Comparison of ENCODE assay signal across 12 cellular contexts in genomic region chr1:51044834-51045233, GRCh38. TPM values are rescaled to one million over a fixed set of nuclear protein-coding genes. Genes with fewer than 3 reads are reported as not detected.
DNase-seq lines count a peak whose midpoint lies in the region; ATAC-seq and TF ChIP-seq lines count a peak whose summit lies in the region.
"Had no signal": no experiment of that assay in that cellular context is flagged by ENCODE, and none has a peak within 500 bp of the region (broad histone marks: within the 10 kb centered on the region; RNA-seq: fewer than 3 reads in every experiment).

No MANE protein-coding gene starts in this region.

- peak; percentile 62 for DNase-seq in DMS53 (lab: John Stamatoyannopoulos, UW)
- peak; percentile 10 for DNase-seq in HFFc6
- no peak for DNase-seq in DMS114 treated with DMSO at 0.1 percent for 48 hours (lab: John Stamatoyannopoulos, UW; ENCODE audit: unreplicated experiment)
- DNase-seq in kidney glomerular epithelial cell (lab: John Stamatoyannopoulos, UW), result no peak
- no peak for DNase-seq in NOMO-1 (lab: John Stamatoyannopoulos, UW; ENCODE audit: unreplicated experiment in 2 of 2)
- no peak for DNase-seq in stimulated activated naive B cell treated with anti-CD40 and anti-IgM and Interleukin-4, amounts not matched to agents 10 μg/mL and 1 μg/mL and 100 μg/mL, for 72 hours
- DNase-seq: activated gamma-delta T cell treated with Interleukin-2 at 50 U/mL for 16 hours had no signal

- no peaks in the 10 kb centered on the region for H3K9me3 Mint-ChIP-seq in HFFc6
- peaks cover 0 to 10% of the 10 kb centered on the region in 2 donors for H3K9me3 Mint-ChIP-seq in stimulated activated naive B cell treated with anti-CD40 and anti-IgM and Interleukin-4, amounts not matched to agents 10 μg/mL and 1 μg/mL and 100 μg/mL, for 72 hours

- TF ChIP-seq CTCF in HFFc6 (IDR thresholded peaks at IDR 0.05), result peak; percentile 70
- peak; percentile 67 for TF ChIP-seq CTCF in VCaP (conservative IDR thresholded peaks at IDR 0.05)
- TF ChIP-seq CTCF in liver (IDR thresholded peaks at IDR 0.05; ENCODE audit: low read depth, low read length, missing input control), result peak; percentile 45

- no peak for ATAC-seq in stimulated activated naive B cell treated with anti-CD40 and anti-IgM and Interleukin-4, amounts not matched to agents 10 μg/mL and 1 μg/mL and 100 μg/mL, for 72 hours (replicated peaks)
- ATAC-seq: naive thymus-derived CD4-positive, alpha-beta T cell had no signal

- no peak overlapping the region for H3K4me3 Mint-ChIP-seq in HFFc6
- H3K4me3 Mint-ChIP-seq in stimulated activated naive B cell treated with anti-CD40 and anti-IgM and Interleukin-4, amounts not matched to agents 10 μg/mL and 1 μg/mL and 100 μg/mL, for 72 hours, result no peak overlapping the region
- H3K4me3 Mint-ChIP-seq: naive thymus-derived CD4-positive, alpha-beta T cell had no signal

- no peak overlapping the region for H3K27ac Mint-ChIP-seq in HFFc6
- no peak overlapping the region for H3K27ac Mint-ChIP-seq in stimulated activated naive B cell treated with anti-CD40 and anti-IgM and Interleukin-4, amounts not matched to agents 10 μg/mL and 1 μg/mL and 100 μg/mL, for 72 hours
- H3K27ac Mint-ChIP-seq: naive thymus-derived CD4-positive, alpha-beta T cell had no signal

- peak; percentile 78 to 80 for TF ChIP-seq RAD21 in liver (IDR thresholded peaks at IDR 0.05)

- no peaks in the 10 kb centered on the region for H3K27me3 ChIP-seq in liver (ENCODE audit: control insufficient read depth in 4 of 4, insufficient read depth in 4 of 4, low read length in 3 of 4)

- no peaks in the 10 kb centered on the region for H3K4me1 ChIP-seq in liver (ENCODE audit: control insufficient read depth in 4 of 4, insufficient read depth in 4 of 4, low read length in 3 of 4)

- H3K36me3 ChIP-seq in liver (ENCODE audit: control insufficient read depth in 4 of 4, insufficient read depth in 3 of 4, low read depth in 1 of 4, low read length in 3 of 4), result no peaks in the 10 kb centered on the region

- 27% methylated on average over 4 of the region's 4 CpGs for WGBS in liver

- no peaks in the 10 kb centered on the region for H3K4me1 Mint-ChIP-seq in HFFc6 (ENCODE audit: low read depth)
- H3K4me1 Mint-ChIP-seq in stimulated activated naive B cell treated with anti-CD40 and anti-IgM and Interleukin-4, amounts not matched to agents 10 μg/mL and 1 μg/mL and 100 μg/mL, for 72 hours, result no peaks in the 10 kb centered on the region
- H3K4me1 Mint-ChIP-seq: naive thymus-derived CD4-positive, alpha-beta T cell had no signal

- no peaks in the 10 kb centered on the region; the same call in 1 of the 2 replicates for H3K27me3 Mint-ChIP-seq in HFFc6 (ENCODE audit: insufficient read depth)
- H3K27me3 Mint-ChIP-seq in stimulated activated naive B cell treated with anti-CD40 and anti-IgM and Interleukin-4, amounts not matched to agents 10 μg/mL and 1 μg/mL and 100 μg/mL, for 72 hours, result peaks cover 16 to 43% of the 10 kb centered on the region in 2 donors

- no peaks in the 10 kb centered on the region for H3K9me3 ChIP-seq in liver (ENCODE audit: control insufficient read depth in 4 of 4, low read length in 3 of 4)

- no peak overlapping the region for H3K4me3 ChIP-seq in liver (ENCODE audit: low read depth in 1 of 3, low read length in 3 of 3)

- H3K27ac ChIP-seq in VCaP (no peak overlapping the region), liver (ENCODE audit: low read depth in 1 of 2, low read length in 2 of 2) (no peak overlapping the region)
- H3K27ac ChIP-seq: KMS-11 had no signal

- H3K36me3 Mint-ChIP-seq in HFFc6 (ENCODE audit: low read depth), result no peaks in the 10 kb centered on the region
- H3K36me3 Mint-ChIP-seq in stimulated activated naive B cell treated with anti-CD40 and anti-IgM and Interleukin-4, amounts not matched to agents 10 μg/mL and 1 μg/mL and 100 μg/mL, for 72 hours, result peaks cover 0 to 3% of the 10 kb centered on the region in 2 donors

- H3K9ac ChIP-seq in liver (ENCODE audit: low read depth in 1 of 2, low read length in 2 of 2), result no peak overlapping the region
- H3K9ac ChIP-seq: KMS-11 had no signal

TF ChIP-seq in liver, 16 proteins besides CTCF, POLR2A, EP300 and RAD21:
- TF ChIP-seq, protein P1, sequence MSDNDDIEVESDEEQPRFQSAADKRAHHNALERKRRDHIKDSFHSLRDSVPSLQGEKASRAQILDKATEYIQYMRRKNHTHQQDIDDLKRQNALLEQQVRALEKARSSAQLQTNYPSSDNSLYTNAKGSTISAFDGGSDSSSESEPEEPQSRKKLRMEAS (IDR thresholded peaks at IDR 0.05), result no peak
- TF ChIP-seq REST (IDR thresholded peaks at IDR 0.05), result no peak
- no peak for TF ChIP-seq YY1 (IDR thresholded peaks at IDR 0.05)
- no peak for TF ChIP-seq ZBTB33 (IDR thresholded peaks at IDR 0.05)
- no peak for TF ChIP-seq NR2F2 (IDR thresholded peaks at IDR 0.05)
- TF ChIP-seq GABPA (IDR thresholded peaks at IDR 0.05 in 1 of 2, conservative IDR thresholded peaks at IDR 0.05 in 1 of 2), result no peak
- TF ChIP-seq JUND (IDR thresholded peaks at IDR 0.05), result no peak
- no peak for TF ChIP-seq SP1 (IDR thresholded peaks at IDR 0.05)
- TF ChIP-seq FOXA2 (IDR thresholded peaks at IDR 0.05), result no peak
TF ChIP-seq in liver: peak in this region for 0.

RNA-seq across cellular contexts. Expression of gene C1orf185, which starts 57.2 kb away (rescaled TPM):
- not detected for total RNA-seq in HFFc6 (2021; fragmentation: NEBNext Ultra II Directional; extraction: Animal tissue kit (Norgen Biotek cat#: 25700))
- not detected for total RNA-seq in liver
- not detected for polyA plus RNA-seq in liver
- total RNA-seq: glomerular endothelial cell; naive thymus-derived CD4-positive, alpha-beta T cell had no signal
- polyA plus RNA-seq: naive thymus-derived CD4-positive, alpha-beta T cell had no signal

Comparison
In these comparisons a context has a peak if more than half of its experiments do, and no peak if none do; other contexts are left out.
1. DNase-seq: peak in DMS53 (single experiment) and HFFc6 (single experiment); none in DMS114 treated with DMSO at 0.1 percent for 48 hours (single experiment), kidney glomerular epithelial cell (single experiment), NOMO-1 (0 of 2) and stimulated activated naive B cell treated with anti-CD40 and anti-IgM and Interleukin-4, amounts not matched to agents 10 μg/mL and 1 μg/mL and 100 μg/mL, for 72 hours (single experiment).
2. Peak in every context shown above with its lines, with median percentiles within 50 percentile points of each other: CTCF ChIP-seq.